Comparison of ENCODE assay signal across 12 cellular contexts in genomic region chr2:96954490-96954846, GRCh38.
DNase-seq lines count a peak whose midpoint lies in the region; ATAC-seq lines count a peak whose summit lies in the region.
"Had no signal": no experiment of that assay in that cellular context is flagged by ENCODE, and none has a peak within 500 bp of the region (broad histone marks: within the 10 kb centered on the region; RNA-seq: fewer than 3 reads in every experiment).

No MANE protein-coding gene starts in this region.

- H3K27me3 ChIP-seq in muscle layer of colon (ENCODE audit: control insufficient read depth in 1 of 2, insufficient read depth in 2 of 2, low read length in 2 of 2) = no peaks in the 10 kb centered on the region

- no peak overlapping the region for H3K9ac ChIP-seq in muscle layer of colon (ENCODE audit: low read length)

- DNase-seq in NCI-H2081 (lab: John Stamatoyannopoulos, UW) (peak; percentile 26 to 34), NCI-H2081 treated with DMSO at 0.1 percent for 48 hours (lab: John Stamatoyannopoulos, UW) (no peak), NCI-H748 treated with DMSO at 0.1 percent for 48 hours (lab: John Stamatoyannopoulos, UW) (peak; percentile 22), COLO829 (ENCODE audit: low spot score) (no peak), kidney glomerular epithelial cell (lab: John Stamatoyannopoulos, UW) (no peak)
- DNase-seq: activated gamma-delta T cell treated with Interleukin-2 at 50 U/mL for 16 hours, NCI-H1105 had no signal

- no peaks in the 10 kb centered on the region for H3K9me3 ChIP-seq in muscle layer of colon (ENCODE audit: low read length)
- H3K9me3 ChIP-seq: A549 had no signal

- H3K4me3 ChIP-seq in muscle layer of colon (ENCODE audit: low read depth in 1 of 2, low read length in 2 of 2) = no peak overlapping the region
- H3K4me3 ChIP-seq: A549 had no signal

- no peaks in the 10 kb centered on the region for H3K36me3 ChIP-seq in muscle layer of colon (ENCODE audit: insufficient read depth, low read length)

- peaks cover 55% of the 10 kb centered on the region for H3K4me1 ChIP-seq in muscle layer of colon (ENCODE audit: insufficient read depth, low read length)
- H3K4me1 ChIP-seq: A549 had no signal

- ATAC-seq in GM19467 (IDR thresholded peaks at IDR 0.05; ENCODE audit: unreplicated experiment) (peak; percentile 31), GM21723 (IDR thresholded peaks at IDR 0.05; ENCODE audit: unreplicated experiment) (no peak)
- ATAC-seq: A549, SK-N-SH treated with all-trans-retinoic acid at 6 μM for 48 hours had no signal

- H3K27ac ChIP-seq in muscle layer of colon (ENCODE audit: low read depth, low read length) = peak overlapping the region; percentile 92
- H3K27ac ChIP-seq: A549 had no signal

Comparison
In these comparisons a context has a peak if more than half of its experiments do, and no peak if none do; other contexts are left out.
1. DNase-seq: peak in NCI-H2081 (2 of 2) and NCI-H748 treated with DMSO at 0.1 percent for 48 hours (single experiment); none in NCI-H2081 treated with DMSO at 0.1 percent for 48 hours (single experiment), COLO829 (single experiment) and kidney glomerular epithelial cell (single experiment).